Comparison of ENCODE assay signal across 12 cellular contexts in genomic region chr14:73613419-73613963, GRCh38. TPM values are rescaled to one million over a fixed set of nuclear protein-coding genes. Genes with fewer than 3 reads are reported as not detected.
DNase-seq lines count a peak whose midpoint lies in the region; ATAC-seq, FAIRE-seq and TF ChIP-seq lines count a peak whose summit lies in the region.
"Had no signal": no experiment of that assay in that cellular context is flagged by ENCODE, and none has a peak within 500 bp of the region (broad histone marks: within the 10 kb centered on the region; RNA-seq: fewer than 3 reads in every experiment).

No MANE protein-coding gene starts in this region.

- peaks cover 3% of the 10 kb centered on the region for H3K36me3 Mint-ChIP-seq in CD4-positive, alpha-beta T cell (ENCODE audit: low read depth)

- POLR2A ChIA-PET in CD4-positive, alpha-beta T cell (lab: Charles Lee), result interaction anchor here (0.7 to 3.0 kb wide), 26 partner anchors 13 to 555 kb away, joined by 3 to 90 read pairs (median 6); partner anchors contain the start of genes ACOT2, ACOT4, DNAL1 and NUMB
- POLR2A ChIA-PET in PC-3 (lab: Charles Lee; ENCODE audit: unreplicated experiment) (no interaction called here), H1 (lab: Charles Lee; ENCODE audit: partially characterized antibody) (interaction anchor here (0.8 to 2.4 kb wide), 7 partner anchors 13 to 273 kb away, joined by 3 to 14 read pairs (median 4); partner anchors contain the start of genes ACOT2, ACOT4 and ZNF410)

- no peak overlapping the region for H3K27ac ChIP-seq in CD4-positive, alpha-beta T cell (ENCODE audit: low read depth, low read length)
- H3K27ac ChIP-seq in PC-3 (ENCODE audit: low read length), result peak overlapping the region; percentile 11; the same call in 1 of the 2 replicates
- no peak overlapping the region for H3K27ac ChIP-seq in H1 (ENCODE audit: low read depth, low read length)
- H3K27ac ChIP-seq in osteoblast (ENCODE audit: low read depth, low read length), result no peak overlapping the region
- no peak overlapping the region for H3K27ac ChIP-seq in substantia nigra (ENCODE audit: low read depth, low read length, poor library complexity, severe bottlenecking)
- H3K27ac ChIP-seq in adrenal gland, result peak overlapping the region in 1 of 5 donors; percentile 84

- H2BK120ac ChIP-seq in H1 (replicated peaks; ENCODE audit: low read depth, low read length), result no peak overlapping the region

- no peak overlapping the region for H3K56ac ChIP-seq in H1 (replicated peaks; ENCODE audit: insufficient read length, low read depth, low read length)

- H3K27me3 ChIP-seq in CD4-positive, alpha-beta T cell (ENCODE audit: control insufficient read depth, insufficient read depth, low read length), result no peaks in the 10 kb centered on the region
- H3K27me3 ChIP-seq in PC-3 (ENCODE audit: low read length), result no peaks in the 10 kb centered on the region
- peaks cover 0 to 32% (median 12%) of the 10 kb centered on the region in 4 experiments; a peak in 5 of 7 replicates for H3K27me3 ChIP-seq in H1 (replicated peaks in 1 of 4; ENCODE audit: control insufficient read depth in 3 of 4, extremely low read depth in 1 of 4, insufficient read depth in 3 of 4, low read length in 3 of 4)
- no peaks in the 10 kb centered on the region for H3K27me3 ChIP-seq in osteoblast (ENCODE audit: insufficient read depth, low read length)
- no peaks in the 10 kb centered on the region for H3K27me3 ChIP-seq in adrenal gland

- no peak overlapping the region for H2BK20ac ChIP-seq in H1 (ENCODE audit: low read length)

- no peak for ATAC-seq in CD4-positive, alpha-beta T cell (ENCODE audit: poor library complexity)
- peak; percentile 53 for ATAC-seq in PC-3

- H3K9ac ChIP-seq in PC-3 (ENCODE audit: low read length) (peak overlapping the region; percentile 48; the same call in 1 of the 2 replicates), H1 (replicated peaks in 1 of 4; ENCODE audit: extremely low read depth in 1 of 4, low read depth in 3 of 4, low read length in 3 of 4) (no peak overlapping the region)

- H3K79me2 ChIP-seq in PC-3 (ENCODE audit: low read length) (no peaks in the 10 kb centered on the region), H1 (ENCODE audit: control insufficient read depth in 1 of 2, insufficient read depth in 2 of 2, low read length in 2 of 2) (no peaks in the 10 kb centered on the region), osteoblast (ENCODE audit: insufficient read depth, low read length) (no peaks in the 10 kb centered on the region)

- FAIRE-seq in H1 (lab: Jason Lieb, UNC), result no peak
- FAIRE-seq: islet of Langerhans, small intestine had no signal

- no peak overlapping the region for H4K5ac ChIP-seq in H1 (ENCODE audit: insufficient read length, low read depth, low read length)

- 81% methylated on average over 3 of the region's 3 CpGs; no CpG with 5 or more reads in 1 of the 2 experiments for WGBS in H1 (ENCODE audit: extremely low coverage in 1 of 2, insufficient coverage in 1 of 2, insufficient read length in 1 of 2, insufficient replicate concordance in 2 of 2, low coverage in 1 of 2, low lambda C conversion rate in 2 of 2, missing lambda C conversion rate in 1 of 2), 2 experiments
- WGBS in adrenal gland, 4 donors, result 85 to 97% (median 90%) methylated on average over 3 of the region's 3 CpGs

- H3K36me3 ChIP-seq in PC-3 (ENCODE audit: low read depth, low read length) (no peaks in the 10 kb centered on the region), H1 (ENCODE audit: control insufficient read depth in 2 of 4, insufficient read depth in 4 of 4, low read length in 3 of 4) (no peaks in the 10 kb centered on the region), osteoblast (ENCODE audit: insufficient read depth, low read length) (no peaks in the 10 kb centered on the region), adrenal gland (replicated peaks in 1 of 2) (no peaks in the 10 kb centered on the region)

- peaks cover 5% of the 10 kb centered on the region; the same call in 1 of the 2 replicates for H3K23me2 ChIP-seq in H1 (ENCODE audit: low read depth, low read length)

- no peak for TF ChIP-seq CTCF in CD4-positive, alpha-beta T cell (IDR thresholded peaks at IDR 0.05)
- no peak for TF ChIP-seq CTCF in PC-3 (conservative IDR thresholded peaks at IDR 0.05; ENCODE audit: low read depth, low read length)
- no peak for TF ChIP-seq CTCF in H1 (IDR thresholded peaks at IDR 0.05; ENCODE audit: control extremely low read depth in 1 of 3, insufficient read depth in 1 of 3, low read depth in 1 of 3, low read length in 3 of 3)
- TF ChIP-seq CTCF in osteoblast (IDR thresholded peaks at IDR 0.05; ENCODE audit: extremely low read depth, low read depth, low read length), result no peak
- no peak for TF ChIP-seq CTCF in adrenal gland (IDR thresholded peaks at IDR 0.05)

- no peak for TF ChIP-seq EP300 in H1 (IDR thresholded peaks at IDR 0.05; ENCODE audit: borderline replicate concordance in 1 of 2, low read depth in 2 of 2, low read length in 2 of 2)

- H3K4me2 ChIP-seq in PC-3 (ENCODE audit: low read length), result peak overlapping the region; percentile 70
- H3K4me2 ChIP-seq in H1 (ENCODE audit: insufficient read depth in 1 of 2, low read depth in 2 of 2, low read length in 2 of 2), result peak overlapping the region; percentile 40 to 84; a peak in 2 of 4 replicates
- H3K4me2 ChIP-seq in osteoblast (ENCODE audit: insufficient read depth, low read length), result peak overlapping the region; percentile 84

- DNase-seq in CD4-positive, alpha-beta T cell, result no peak
- peak; percentile 67 for DNase-seq in PC-3
- DNase-seq in H1 (ENCODE audit: low read depth in 1 of 2, low spot score in 2 of 2), result no peak
- DNase-seq in osteoblast (ENCODE audit: insufficient read length, low spot score, missing footprints), result peak; percentile 52
- DNase-seq in NCI-H2107 treated with DMSO at 0.1 percent for 48 hours (lab: John Stamatoyannopoulos, UW; ENCODE audit: unreplicated experiment), result no peak
- no peak for DNase-seq in NCI-H187 (lab: John Stamatoyannopoulos, UW)
- no peak for DNase-seq in substantia nigra (lab: John Stamatoyannopoulos, UW)
- no peak for DNase-seq in adrenal gland
- DNase-seq: small intestine had no signal

- H3K4ac ChIP-seq in H1 (replicated peaks; ENCODE audit: insufficient read length, low read depth, low read length), result no peak overlapping the region

- H4K8ac ChIP-seq in H1 (ENCODE audit: extremely low read depth, insufficient read depth, low read length), result no peak overlapping the region

- no peaks in the 10 kb centered on the region for H3K9me3 Mint-ChIP-seq in CD4-positive, alpha-beta T cell

- H2BK5ac ChIP-seq in H1 (ENCODE audit: low read depth, low read length), result no peak overlapping the region

- peak overlapping the region; percentile 83 for H3K4me3 ChIP-seq in PC-3 (ENCODE audit: low read length)
- peak overlapping the region in 1 of 4 experiments; percentile 75; a peak in 1 of 8 replicates for H3K4me3 ChIP-seq in H1 (ENCODE audit: extremely low read depth in 1 of 4, insufficient read depth in 2 of 4, low read depth in 3 of 4, low read length in 4 of 4)
- no peak overlapping the region for H3K4me3 ChIP-seq in osteoblast (ENCODE audit: insufficient read depth, low read length)
- no peak overlapping the region for H3K4me3 ChIP-seq in adrenal gland

- intact Hi-C loops in CD4-positive, alpha-beta T cell (cut with DNase I, micrococcal nuclease), result loop anchor here (2.0 to 5.0 kb wide), 3 partner anchors 21 to 121 kb away; partner anchors contain the start of genes ACOT2 (in 2 of the 2) and RIOX1 (in 1 of the 2)
- intact Hi-C loops in PC-3 (cut with micrococcal nuclease), result loop anchor here (5.0 kb wide), 1 partner anchor 121 kb away; the partner anchor contains the start of gene RIOX1
- intact Hi-C loops in adrenal gland (cut with DNase I), result no loop called here

- H2BK15ac ChIP-seq in H1 (ENCODE audit: low read length), result no peak overlapping the region

- no peaks in the 10 kb centered on the region for H3F3A ChIP-seq in PC-3 (ENCODE audit: low read length, unreplicated experiment)

- H3K79me1 ChIP-seq in H1 (ENCODE audit: low read depth, low read length), result no peaks in the 10 kb centered on the region

- H3K4me1 ChIP-seq in PC-3 (ENCODE audit: insufficient read depth, low read length) (peaks cover 13% of the 10 kb centered on the region), H1 (replicated peaks in 1 of 4; ENCODE audit: control insufficient read depth in 3 of 4, insufficient read depth in 4 of 4, low read length in 3 of 4) (peaks cover 0 to 5% (median 0%) of the 10 kb centered on the region in 4 experiments; a peak in 1 of 7 replicates), osteoblast (ENCODE audit: insufficient read depth, low read length) (no peaks in the 10 kb centered on the region), adrenal gland (replicated peaks in 1 of 2) (peaks cover 0 to 4% of the 10 kb centered on the region in 2 donors)

- H2AFZ ChIP-seq in PC-3 (ENCODE audit: low read length) (peak overlapping the region; percentile 85), H1 (ENCODE audit: low read length) (no peak overlapping the region), osteoblast (ENCODE audit: low read length) (no peak overlapping the region)

- H3K4me1 Mint-ChIP-seq in CD4-positive, alpha-beta T cell (ENCODE audit: low read depth), result peaks cover 7% of the 10 kb centered on the region

- no peak for TF ChIP-seq RAD21 in H1 (IDR thresholded peaks at IDR 0.05 in 1 of 2, conservative IDR thresholded peaks at IDR 0.05 in 1 of 2; ENCODE audit: low read depth in 2 of 2, low read length in 2 of 2)

- TF ChIP-seq POLR2A in H1 (IDR thresholded peaks at IDR 0.05; ENCODE audit: control extremely low read depth in 1 of 2, low read depth in 2 of 2, low read length in 2 of 2) (no peak), adrenal gland (IDR thresholded peaks at IDR 0.05) (no peak)

- H4K20me1 ChIP-seq in PC-3 (ENCODE audit: low read length) (no peaks in the 10 kb centered on the region), H1 (replicated peaks in 1 of 2; ENCODE audit: control insufficient read depth in 1 of 2, insufficient read depth in 2 of 2, low read length in 2 of 2) (no peaks in the 10 kb centered on the region), osteoblast (ENCODE audit: insufficient read depth, low read length) (no peaks in the 10 kb centered on the region)

- no peak overlapping the region for H4K91ac ChIP-seq in H1 (replicated peaks; ENCODE audit: insufficient read length, low read length)

- CTCF ChIA-PET in CD4-positive, alpha-beta T cell (lab: Charles Lee), result no interaction called here
- CTCF ChIA-PET in PC-3 (lab: Charles Lee) (interaction anchor here (0.6 kb wide), 2 partner anchors 25 to 102 kb away, joined by 3 to 4 read pairs; no protein-coding TSS in a partner anchor), H1 (lab: Charles Lee; ENCODE audit: partially characterized antibody) (interaction anchor here (0.9 to 1.7 kb wide), 8 partner anchors 12 to 145 kb away, joined by 3 to 11 read pairs (median 4); partner anchors contain the start of gene ACOT1)

- H3K18ac ChIP-seq in H1 (ENCODE audit: extremely low read depth, low read length), result no peak overlapping the region

- BruUV-seq in PC-3 (replicated peaks; lab: Mats Ljungman, UMichigan), result no TSS peak

- H3K14ac ChIP-seq in H1 (ENCODE audit: insufficient read length), result no peak overlapping the region

- H3K27me3 Mint-ChIP-seq in CD4-positive, alpha-beta T cell, result no peaks in the 10 kb centered on the region

- H3K23ac ChIP-seq in H1 (ENCODE audit: insufficient read length), result no peak overlapping the region

- no peak overlapping the region for H2BK12ac ChIP-seq in H1 (ENCODE audit: low read depth, low read length)

- no peaks in the 10 kb centered on the region for H3K9me2 ChIP-seq in PC-3 (replicated peaks; ENCODE audit: low read length)

- H3K4me3 Mint-ChIP-seq in CD4-positive, alpha-beta T cell, result peak overlapping the region; percentile 91

- no peak overlapping the region for H2AK5ac ChIP-seq in H1 (ENCODE audit: low read depth, low read length)

- H3K9me3 ChIP-seq in CD4-positive, alpha-beta T cell (ENCODE audit: control insufficient read depth, low read length), result no peaks in the 10 kb centered on the region
- no peaks in the 10 kb centered on the region for H3K9me3 ChIP-seq in PC-3 (ENCODE audit: low read length)
- no peaks in the 10 kb centered on the region for H3K9me3 ChIP-seq in H1 (ENCODE audit: insufficient read depth in 2 of 2, low read depth in 1 of 2, low read length in 1 of 2)
- H3K9me3 ChIP-seq in osteoblast (ENCODE audit: low read depth, low read length), result no peaks in the 10 kb centered on the region
- no peaks in the 10 kb centered on the region for H3K9me3 ChIP-seq in adrenal gland (replicated peaks in 1 of 3)

- H3K27ac Mint-ChIP-seq in CD4-positive, alpha-beta T cell, result peak overlapping the region; percentile 82

RNA-seq across cellular contexts. Expression of gene ACOT6, which starts 1.2 kb away (rescaled TPM):
- total RNA-seq in CD4-positive, alpha-beta T cell, result not detected
- total RNA-seq in PC-3 (2014; rRNA removed) (not detected in 2 replicates), osteoblast (not detected in 2 replicates), adrenal gland (not detected)
- total RNA-seq in H1 (2021; fragmentation: NEBNext Ultra II Directional; extraction: Animal tissue kit (Norgen Biotek cat#: 25700)), result not detected in 2 replicates
- polyA plus RNA-seq in H1 (2011; rRNA removed) (not detected in 2 replicates), adrenal gland (under 1 TPM in 1 of 3 donors, not detected in 2; 0.17 TPM)
- 0.19 TPM for polyA plus RNA-seq in H1 (2011; cell fraction: cytosol; rRNA removed)
- not detected for polyA plus RNA-seq in H1 (2011; cell fraction: nucleus; rRNA removed)
- 0.13 TPM in 1 of 4 replicates, not detected in the others for polyA plus RNA-seq in H1 (2012, experiment 1 of 2)
- not detected for polyA plus RNA-seq in H1 (2012, experiment 2 of 2)
- 0.08 TPM for polyA plus RNA-seq in H1 (2013, experiment 1 of 2)
- 0.13 TPM for polyA plus RNA-seq in H1 (2013, experiment 2 of 2)
- not detected in 2 replicates for polyA minus RNA-seq in H1 (2011; rRNA and poly(A)+ RNA removed)
- not detected for polyA minus RNA-seq in H1 (2011; cell fraction: cytosol; rRNA and poly(A)+ RNA removed)
- polyA minus RNA-seq in H1 (2011; cell fraction: nucleus; rRNA and poly(A)+ RNA removed), result 1.9 TPM
- total RNA-seq: Daoy, LHCN-M2 had no signal

RNA-seq across cellular contexts. Expression of gene ACOT4, which starts 21.8 kb away (rescaled TPM):
- 1 to 10 TPM; 1.0 to 1.2 TPM for total RNA-seq in CD4-positive, alpha-beta T cell
- total RNA-seq in PC-3 (2014; rRNA removed), result 3.9 and 5.1 TPM in 2 replicates
- total RNA-seq in H1 (2021; fragmentation: NEBNext Ultra II Directional; extraction: Animal tissue kit (Norgen Biotek cat#: 25700)), result 0.48 and 0.80 TPM in 2 replicates
- polyA plus RNA-seq in H1 (2011; rRNA removed), result 1.1 and 1.2 TPM in 2 replicates
- 0.57 TPM for polyA plus RNA-seq in H1 (2011; cell fraction: cytosol; rRNA removed)
- 1.2 TPM for polyA plus RNA-seq in H1 (2011; cell fraction: nucleus; rRNA removed)
- polyA plus RNA-seq in H1 (2012, experiment 1 of 2), result 0.72 to 0.94 TPM (median 0.90 TPM) in 4 replicates
- 0.85 TPM for polyA plus RNA-seq in H1 (2012, experiment 2 of 2)
- polyA plus RNA-seq in H1 (2013, experiment 1 of 2), result 0.57 TPM
- 0.66 TPM for polyA plus RNA-seq in H1 (2013, experiment 2 of 2)
- polyA minus RNA-seq in H1 (2011; rRNA and poly(A)+ RNA removed), result 0.41 and 0.59 TPM in 2 replicates
- 1.4 TPM for polyA minus RNA-seq in H1 (2011; cell fraction: cytosol; rRNA and poly(A)+ RNA removed)
- 0.80 TPM for polyA minus RNA-seq in H1 (2011; cell fraction: nucleus; rRNA and poly(A)+ RNA removed)
- total RNA-seq in osteoblast, result 1.8 and 2.5 TPM in 2 replicates
- total RNA-seq in adrenal gland, result 1 to 10 TPM; 1.8 to 6.7 (median 2.6) TPM
- 1 to 10 TPM in 2 of 3 donors, under 1 TPM in 1; 0.74 to 1.8 (median 1.3) TPM for polyA plus RNA-seq in adrenal gland

RNA-seq across cellular contexts. Expression of gene DNAL1, which starts 31.3 kb away (rescaled TPM):
- 1 to 10 TPM; 2.9 to 3.7 TPM for total RNA-seq in CD4-positive, alpha-beta T cell
- total RNA-seq in PC-3 (2014; rRNA removed), result 2.6 and 13.9 TPM in 2 replicates
- total RNA-seq in H1 (2021; fragmentation: NEBNext Ultra II Directional; extraction: Animal tissue kit (Norgen Biotek cat#: 25700)), result 16.8 and 17.2 TPM in 2 replicates
- 2.0 and 2.8 TPM in 2 replicates for polyA plus RNA-seq in H1 (2011; rRNA removed)
- polyA plus RNA-seq in H1 (2011; cell fraction: cytosol; rRNA removed), result 3.8 TPM
- polyA plus RNA-seq in H1 (2011; cell fraction: nucleus; rRNA removed), result 1.4 TPM
- polyA plus RNA-seq in H1 (2012, experiment 1 of 2), result 3.5 to 10.6 TPM (median 6.4 TPM) in 4 replicates
- 4.5 TPM for polyA plus RNA-seq in H1 (2012, experiment 2 of 2)
- 9.5 TPM for polyA plus RNA-seq in H1 (2013, experiment 1 of 2)
- polyA plus RNA-seq in H1 (2013, experiment 2 of 2), result 11.5 TPM
- polyA minus RNA-seq in H1 (2011; rRNA and poly(A)+ RNA removed), result 2.8 and 3.8 TPM in 2 replicates
- polyA minus RNA-seq in H1 (2011; cell fraction: cytosol; rRNA and poly(A)+ RNA removed), result 2.7 TPM
- polyA minus RNA-seq in H1 (2011; cell fraction: nucleus; rRNA and poly(A)+ RNA removed), result 3.6 TPM
- 8.5 and 9.0 TPM in 2 replicates for total RNA-seq in osteoblast
- 10 to 100 TPM in 6 of 8 donors, 1 to 10 TPM in 2; 5.1 to 20.2 (median 13.0) TPM for total RNA-seq in adrenal gland
- polyA plus RNA-seq in adrenal gland, result 10 to 100 TPM in 1 of 3 donors, 1 to 10 TPM in 2; 3.6 to 24.2 (median 6.5) TPM

RNA-seq across cellular contexts. Expression of gene ACOT2, which starts 44.5 kb away (rescaled TPM):
- total RNA-seq in CD4-positive, alpha-beta T cell, result 10 to 100 TPM; 16.1 to 17.6 TPM
- total RNA-seq in PC-3 (2014; rRNA removed) (39.0 and 46.0 TPM in 2 replicates), osteoblast (57.5 and 58.3 TPM in 2 replicates), adrenal gland (100 to 1,000 TPM in 2 of 8 donors, 10 to 100 TPM in 6; 48.5 to 310 (median 86.4) TPM)
- 5.8 and 7.2 TPM in 2 replicates for total RNA-seq in H1 (2021; fragmentation: NEBNext Ultra II Directional; extraction: Animal tissue kit (Norgen Biotek cat#: 25700))
- polyA plus RNA-seq in H1 (2011; rRNA removed) (5.2 and 5.9 TPM in 2 replicates), adrenal gland (10 to 100 TPM; 26.0 to 64.5 (median 45.5) TPM)
- polyA plus RNA-seq in H1 (2011; cell fraction: cytosol; rRNA removed), result 5.0 TPM
- polyA plus RNA-seq in H1 (2011; cell fraction: nucleus; rRNA removed), result 5.9 TPM
- 2.9 to 6.1 TPM (median 4.6 TPM) in 4 replicates for polyA plus RNA-seq in H1 (2012, experiment 1 of 2)
- polyA plus RNA-seq in H1 (2012, experiment 2 of 2), result 5.0 TPM
- polyA plus RNA-seq in H1 (2013, experiment 1 of 2), result 4.7 TPM
- polyA plus RNA-seq in H1 (2013, experiment 2 of 2), result 4.1 TPM
- 1.1 and 1.7 TPM in 2 replicates for polyA minus RNA-seq in H1 (2011; rRNA and poly(A)+ RNA removed)
- 0.88 TPM for polyA minus RNA-seq in H1 (2011; cell fraction: cytosol; rRNA and poly(A)+ RNA removed)
- 2.2 TPM for polyA minus RNA-seq in H1 (2011; cell fraction: nucleus; rRNA and poly(A)+ RNA removed)

RNA-seq across cellular contexts. Expression of gene HEATR4, which starts 54.7 kb away (rescaled TPM):
- not detected for total RNA-seq in CD4-positive, alpha-beta T cell
- 0.15 and 2.2 TPM in 2 replicates for total RNA-seq in PC-3 (2014; rRNA removed)
- 1.2 TPM in 2 replicates for total RNA-seq in H1 (2021; fragmentation: NEBNext Ultra II Directional; extraction: Animal tissue kit (Norgen Biotek cat#: 25700))
- 0.21 and 0.41 TPM in 2 replicates for polyA plus RNA-seq in H1 (2011; rRNA removed)
- polyA plus RNA-seq in H1 (2011; cell fraction: cytosol; rRNA removed), result 0.32 TPM
- 0.83 TPM for polyA plus RNA-seq in H1 (2011; cell fraction: nucleus; rRNA removed)
- 0.15 to 0.71 TPM (median 0.60 TPM) in 4 replicates for polyA plus RNA-seq in H1 (2012, experiment 1 of 2)
- not detected for polyA plus RNA-seq in H1 (2012, experiment 2 of 2)
- 0.91 TPM for polyA plus RNA-seq in H1 (2013, experiment 1 of 2)
- polyA plus RNA-seq in H1 (2013, experiment 2 of 2), result 0.55 TPM
- polyA minus RNA-seq in H1 (2011; rRNA and poly(A)+ RNA removed), result 0.82 and 1.6 TPM in 2 replicates
- 1.2 TPM for polyA minus RNA-seq in H1 (2011; cell fraction: cytosol; rRNA and poly(A)+ RNA removed)
- polyA minus RNA-seq in H1 (2011; cell fraction: nucleus; rRNA and poly(A)+ RNA removed), result 1.3 TPM
- total RNA-seq in osteoblast, result under 0.01 and 0.29 TPM in 2 replicates
- total RNA-seq in adrenal gland, result under 1 TPM in 6 of 8 donors, not detected in 2; under 0.01 to 0.80 (median 0.33) TPM
- polyA plus RNA-seq in adrenal gland, result 1 to 10 TPM in 1 of 3 donors, under 1 TPM in 2; 0.09 to 3.3 (median 0.81) TPM
- total RNA-seq: LHCN-M2 had no signal

Comparison
In these comparisons a context has a peak if more than half of its experiments do, and no peak if none do; other contexts are left out.
1. DNase-seq: peak in PC-3 (single experiment) and osteoblast (single experiment); none in CD4-positive, alpha-beta T cell (0 of 10), H1 (0 of 2), NCI-H2107 treated with DMSO at 0.1 percent for 48 hours (single experiment), NCI-H187 (0 of 2), substantia nigra (0 of 49) and adrenal gland (0 of 7).
2. intact Hi-C loops: an anchor here in CD4-positive, alpha-beta T cell (2.0 to 5.0 kb wide) and PC-3 (5.0 kb wide); none called in adrenal gland.
3. Peak in every context shown above with its lines, with median percentiles within 50 percentile points of each other: H3K4me2 ChIP-seq.